Comparison of ENCODE assay signal across 19 cellular contexts in genomic region chr2:9665903-9666302, GRCh38. TPM values are rescaled to one million over a fixed set of nuclear protein-coding genes. Genes with fewer than 3 reads are reported as not detected.
DNase-seq lines count a peak whose midpoint lies in the region; TF ChIP-seq lines count a peak whose summit lies in the region.
"Had no signal": no experiment of that assay in that cellular context is flagged by ENCODE, and none has a peak within 500 bp of the region (broad histone marks: within the 10 kb centered on the region; RNA-seq: fewer than 3 reads in every experiment).

No MANE protein-coding gene starts in this region.

- H4K20me1 ChIP-seq in osteoblast (ENCODE audit: insufficient read depth, low read length) (no peaks in the 10 kb centered on the region), hepatocyte (ENCODE audit: insufficient read depth, poor library complexity, severe bottlenecking) (no peaks in the 10 kb centered on the region)

- intact Hi-C loops in transverse colon (cut with DNase I; ENCODE audit: low total_unique reads) = no loop called here

- H3K27ac Mint-ChIP-seq in chondrocyte (ENCODE audit: unreplicated experiment) = peak overlapping the region; percentile 69
- H3K27ac Mint-ChIP-seq: activated CD8-positive, alpha-beta T cell treated with anti-CD3 and anti-CD28 coated beads for 36 hours; natural killer cell had no signal

- no peaks in the 10 kb centered on the region for H3K79me2 ChIP-seq in osteoblast (ENCODE audit: insufficient read depth, low read length)
- no peaks in the 10 kb centered on the region for H3K79me2 ChIP-seq in hepatocyte

- H3K27ac ChIP-seq in osteoblast (ENCODE audit: low read depth, low read length) = peak overlapping the region; percentile 42
- H3K27ac ChIP-seq in hepatocyte = no peak overlapping the region
- H3K27ac ChIP-seq in transverse colon = no peak overlapping the region

- H3K27me3 Mint-ChIP-seq in chondrocyte (ENCODE audit: low read depth) = no peaks in the 10 kb centered on the region

- H3K4me1 Mint-ChIP-seq in chondrocyte (ENCODE audit: low read depth) = peaks cover 33% of the 10 kb centered on the region

- in situ Hi-C loops in transverse colon (cut with MboI; ENCODE audit: low pct_ligation_motif_present in 1 of 4, low pct_unique_long_range_greater_than_20kb in 1 of 4, low sequenced_read_pairs in 3 of 4) = no loop called here

- no peaks in the 10 kb centered on the region for H3K9me2 ChIP-seq in hepatocyte (replicated peaks; ENCODE audit: insufficient read depth)

- H3K9me3 ChIP-seq in osteoblast (ENCODE audit: low read depth, low read length) (no peaks in the 10 kb centered on the region), hepatocyte (ENCODE audit: low read depth) (no peaks in the 10 kb centered on the region), transverse colon (no peaks in the 10 kb centered on the region)

- TF ChIP-seq CTCF in chondrocyte (IDR thresholded peaks at IDR 0.05) (peak; percentile 12), osteoblast (IDR thresholded peaks at IDR 0.05; ENCODE audit: extremely low read depth, low read depth, low read length) (no peak), hepatocyte (IDR thresholded peaks at IDR 0.05; ENCODE audit: poor library complexity) (no peak), transverse colon (IDR thresholded peaks at IDR 0.05) (no peak)

- DNase-seq in ELR (ENCODE audit: low read depth) (peak; percentile 95), chondrocyte (ENCODE audit: low spot score) (no peak), osteoblast (ENCODE audit: insufficient read length, low spot score, missing footprints) (peak; percentile 95), hepatocyte (ENCODE audit: low spot score) (no peak), Ammon's horn (ENCODE audit: low spot score) (no peak), transverse colon (no peak), islet precursor cell (no peak)
- DNase-seq: activated CD8-positive, alpha-beta T cell treated with anti-CD3 and anti-CD28 coated beads for 36 hours; activated effector memory CD4-positive, alpha-beta T cell treated with anti-CD3 and anti-CD28 coated beads, Interleukin-2, amount 50 U/mL, for 16 hours; caudate nucleus; GOT3; Karpas-422; natural killer cell; NCI-H1930; NCI-H774; right cardiac atrium; SHP77 treated with DMSO at 0.1 percent for 48 hours; stimulated activated naive CD8-positive, alpha-beta T cell treated with anti-CD3 and anti-CD28 coated beads, Interleukin-15, Interleukin-2, amounts not matched to agents 100 U/mL and 50 U/mL, for 24 hours had no signal

- WGBS in hepatocyte (ENCODE audit: low lambda C conversion rate, missing lambda C conversion rate) = 78% methylated on average over 9 of the region's 10 CpGs
- WGBS in transverse colon (ENCODE audit: low coverage in 1 of 2), 2 donors = 84% methylated on average over 10 of the region's 10 CpGs; no CpG with 5 or more reads in 1 of the 2 donors

- no peak for TF ChIP-seq POLR2A in transverse colon (IDR thresholded peaks at IDR 0.05)

- H3K4me3 ChIP-seq in osteoblast (ENCODE audit: insufficient read depth, low read length) = no peak overlapping the region
- no peak overlapping the region for H3K4me3 ChIP-seq in hepatocyte
- no peak overlapping the region for H3K4me3 ChIP-seq in transverse colon

- no peaks in the 10 kb centered on the region for H3K9me3 Mint-ChIP-seq in chondrocyte (ENCODE audit: low read depth)
- H3K9me3 Mint-ChIP-seq: activated CD8-positive, alpha-beta T cell treated with anti-CD3 and anti-CD28 coated beads for 36 hours; natural killer cell had no signal

- no peak overlapping the region for H2AFZ ChIP-seq in osteoblast (ENCODE audit: low read length)
- H2AFZ ChIP-seq in hepatocyte = no peak overlapping the region

- no peaks in the 10 kb centered on the region for H3K36me3 Mint-ChIP-seq in chondrocyte (ENCODE audit: low read depth)
- H3K36me3 Mint-ChIP-seq: natural killer cell had no signal

- no peak overlapping the region for H3K4me3 Mint-ChIP-seq in chondrocyte (ENCODE audit: unreplicated experiment)
- H3K4me3 Mint-ChIP-seq: activated CD8-positive, alpha-beta T cell treated with anti-CD3 and anti-CD28 coated beads for 36 hours; natural killer cell had no signal

- no peaks in the 10 kb centered on the region for H3K27me3 ChIP-seq in osteoblast (ENCODE audit: insufficient read depth, low read length)
- H3K27me3 ChIP-seq in hepatocyte = peaks cover 3% of the 10 kb centered on the region
- H3K27me3 ChIP-seq in transverse colon = no peaks in the 10 kb centered on the region

- peak overlapping the region; percentile 29 for H3K4me2 ChIP-seq in osteoblast (ENCODE audit: insufficient read depth, low read length)
- H3K4me2 ChIP-seq in hepatocyte = no peak overlapping the region

- no peaks in the 10 kb centered on the region for H3K36me3 ChIP-seq in osteoblast (ENCODE audit: insufficient read depth, low read length)
- no peaks in the 10 kb centered on the region for H3K36me3 ChIP-seq in hepatocyte (replicated peaks; ENCODE audit: insufficient read depth, low read depth)
- no peaks in the 10 kb centered on the region for H3K36me3 ChIP-seq in transverse colon

- peaks cover 12% of the 10 kb centered on the region for H3K4me1 ChIP-seq in osteoblast (ENCODE audit: insufficient read depth, low read length)
- peaks cover 3% of the 10 kb centered on the region for H3K4me1 ChIP-seq in hepatocyte (ENCODE audit: insufficient read depth)
- H3K4me1 ChIP-seq in transverse colon = peaks cover 0 to 7% (median 0%) of the 10 kb centered on the region in 4 donors

- TF ChIP-seq EP300 in transverse colon (IDR thresholded peaks at IDR 0.05; ENCODE audit: low read depth) = no peak

TF ChIP-seq in PFSK-1, 5 proteins besides CTCF, POLR2A, EP300 and RAD21:
- TF ChIP-seq POLR2AphosphoS5 (IDR thresholded peaks at IDR 0.05; ENCODE audit: low read depth, low read length) (no peak), FOXP2 (optimal IDR thresholded peaks at IDR 0.05; ENCODE audit: borderline replicate concordance, extremely low read depth, extremely low read length, insufficient read depth) (no peak), SIN3A (IDR thresholded peaks at IDR 0.05; ENCODE audit: borderline replicate concordance, insufficient read depth, low read length) (peak; percentile 13; the same call in 1 of the 2 replicates)
TF ChIP-seq in PFSK-1: peak in this region for 1.

RNA-seq across cellular contexts. Expression of gene YWHAQ, which starts 35.1 kb away (rescaled TPM):
- polyA plus RNA-seq in PFSK-1 (2012; ENCODE audit: insufficient read length, low read depth) = 347 TPM
- total RNA-seq in chondrocyte = 247 to 287 TPM (median 251 TPM) in 3 replicates
- total RNA-seq in osteoblast = 242 and 285 TPM in 2 replicates
- 302 and 327 TPM in 2 replicates for total RNA-seq in hepatocyte
- 361 and 368 TPM in 2 replicates for polyA plus RNA-seq in hepatocyte
- 100 to 1,000 TPM in 3 of 4 donors, 10 to 100 TPM in 1; 84.0 to 189 (median 145) TPM for total RNA-seq in transverse colon

Comparison
In these comparisons a context has a peak if more than half of its experiments do, and no peak if none do; other contexts are left out.
1. DNase-seq: peak in ELR (single experiment) and osteoblast (single experiment); none in chondrocyte (single experiment), hepatocyte (single experiment), Ammon's horn (single experiment), transverse colon (single experiment) and islet precursor cell (single experiment).